2 cellular contexts compared by ENCODE assay signal in the genomic region with DNA sequence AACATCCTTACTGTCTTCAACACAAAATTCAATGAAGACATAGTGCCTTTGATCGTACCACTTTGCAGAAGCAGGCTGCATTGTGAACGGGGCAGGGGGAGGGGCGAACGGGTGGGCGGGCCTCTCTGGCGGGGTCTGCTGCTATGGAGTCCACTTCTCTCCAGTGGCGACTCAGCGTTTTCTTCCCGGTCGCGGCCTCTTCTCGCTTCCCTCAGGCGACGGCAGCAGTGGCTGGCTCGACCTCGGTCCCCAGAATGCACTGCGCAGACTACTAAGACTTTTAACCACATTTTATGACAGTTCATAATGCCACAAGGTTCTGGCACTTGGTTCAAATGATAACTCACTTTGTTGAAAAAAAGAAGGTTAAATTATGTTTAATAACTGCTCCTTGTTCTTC.
TF ChIP-seq lines count a peak whose summit lies in the region.

No MANE protein-coding gene starts in this region.

TF ChIP-seq in GM23338, 12 proteins besides CTCF, POLR2A, EP300 and RAD21:
- TF ChIP-seq CREB1 (CRISPR knock-in tag; IDR thresholded peaks at IDR 0.05; ENCODE audit: low read depth) (no peak), NANOG (IDR thresholded peaks at IDR 0.05; ENCODE audit: borderline replicate concordance) (no peak), POLR2AphosphoS5 (IDR thresholded peaks at IDR 0.05; ENCODE audit: low read depth) (no peak)
- TF ChIP-seq, protein P1, sequence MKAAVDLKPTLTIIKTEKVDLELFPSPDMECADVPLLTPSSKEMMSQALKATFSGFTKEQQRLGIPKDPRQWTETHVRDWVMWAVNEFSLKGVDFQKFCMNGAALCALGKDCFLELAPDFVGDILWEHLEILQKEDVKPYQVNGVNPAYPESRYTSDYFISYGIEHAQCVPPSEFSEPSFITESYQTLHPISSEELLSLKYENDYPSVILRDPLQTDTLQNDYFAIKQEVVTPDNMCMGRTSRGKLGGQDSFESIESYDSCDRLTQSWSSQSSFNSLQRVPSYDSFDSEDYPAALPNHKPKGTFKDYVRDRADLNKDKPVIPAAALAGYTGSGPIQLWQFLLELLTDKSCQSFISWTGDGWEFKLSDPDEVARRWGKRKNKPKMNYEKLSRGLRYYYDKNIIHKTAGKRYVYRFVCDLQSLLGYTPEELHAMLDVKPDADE (IDR thresholded peaks at IDR 0.05) = no peak
TF ChIP-seq in GM23338: peak in this region for 0.

TF ChIP-seq in K562, 482 proteins besides CTCF, POLR2A, EP300 and RAD21 (continues in another document):
- TF ChIP-seq ZNF324 (CRISPR knock-in tag; IDR thresholded peaks at IDR 0.05) = peak; percentile 70; the same call in 1 of the 2 replicates
- no peak for TF ChIP-seq BRF1 (IDR thresholded peaks at IDR 0.05; ENCODE audit: borderline replicate concordance, extremely low read depth, insufficient read length)
- TF ChIP-seq, protein P2, sequence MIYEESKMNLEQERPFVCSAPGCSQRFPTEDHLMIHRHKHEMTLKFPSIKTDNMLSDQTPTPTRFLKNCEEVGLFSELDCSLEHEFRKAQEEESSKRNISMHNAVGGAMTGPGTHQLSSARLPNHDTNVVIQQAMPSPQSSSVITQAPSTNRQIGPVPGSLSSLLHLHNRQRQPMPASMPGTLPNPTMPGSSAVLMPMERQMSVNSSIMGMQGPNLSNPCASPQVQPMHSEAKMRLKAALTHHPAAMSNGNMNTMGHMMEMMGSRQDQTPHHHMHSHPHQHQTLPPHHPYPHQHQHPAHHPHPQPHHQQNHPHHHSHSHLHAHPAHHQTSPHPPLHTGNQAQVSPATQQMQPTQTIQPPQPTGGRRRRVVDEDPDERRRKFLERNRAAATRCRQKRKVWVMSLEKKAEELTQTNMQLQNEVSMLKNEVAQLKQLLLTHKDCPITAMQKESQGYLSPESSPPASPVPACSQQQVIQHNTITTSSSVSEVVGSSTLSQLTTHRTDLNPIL (CRISPR knock-in tag; IDR thresholded peaks at IDR 0.05) = no peak
- TF ChIP-seq, protein P3, sequence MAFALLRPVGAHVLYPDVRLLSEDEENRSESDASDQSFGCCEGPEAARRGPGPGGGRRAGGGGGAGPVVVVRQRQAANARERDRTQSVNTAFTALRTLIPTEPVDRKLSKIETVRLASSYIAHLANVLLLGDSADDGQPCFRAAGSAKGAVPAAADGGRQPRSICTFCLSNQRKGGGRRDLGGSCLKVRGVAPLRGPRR (CRISPR knock-in tag; IDR thresholded peaks at IDR 0.05) = no peak
- peak; percentile 13; the same call in 1 of the 2 replicates for TF ChIP-seq RFX1 (IDR thresholded peaks at IDR 0.05)
- TF ChIP-seq HNRNPK (IDR thresholded peaks at IDR 0.05; ENCODE audit: low read depth, low read length, poor library complexity, severe bottlenecking) = no peak
- TF ChIP-seq SAFB (IDR thresholded peaks at IDR 0.05; ENCODE audit: borderline replicate concordance, low read depth, low read length) = no peak
- TF ChIP-seq ZNF695 (CRISPR knock-in tag; IDR thresholded peaks at IDR 0.05) = no peak
- TF ChIP-seq, protein P4, sequence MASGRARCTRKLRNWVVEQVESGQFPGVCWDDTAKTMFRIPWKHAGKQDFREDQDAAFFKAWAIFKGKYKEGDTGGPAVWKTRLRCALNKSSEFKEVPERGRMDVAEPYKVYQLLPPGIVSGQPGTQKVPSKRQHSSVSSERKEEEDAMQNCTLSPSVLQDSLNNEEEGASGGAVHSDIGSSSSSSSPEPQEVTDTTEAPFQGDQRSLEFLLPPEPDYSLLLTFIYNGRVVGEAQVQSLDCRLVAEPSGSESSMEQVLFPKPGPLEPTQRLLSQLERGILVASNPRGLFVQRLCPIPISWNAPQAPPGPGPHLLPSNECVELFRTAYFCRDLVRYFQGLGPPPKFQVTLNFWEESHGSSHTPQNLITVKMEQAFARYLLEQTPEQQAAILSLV (tag; IDR thresholded peaks at IDR 0.05) = no peak
- TF ChIP-seq HDAC6 (IDR thresholded peaks at IDR 0.05; ENCODE audit: low read depth, low read length) = no peak
- TF ChIP-seq SREBF2 (CRISPR knock-in tag; IDR thresholded peaks at IDR 0.05) = no peak
- TF ChIP-seq, protein P5, sequence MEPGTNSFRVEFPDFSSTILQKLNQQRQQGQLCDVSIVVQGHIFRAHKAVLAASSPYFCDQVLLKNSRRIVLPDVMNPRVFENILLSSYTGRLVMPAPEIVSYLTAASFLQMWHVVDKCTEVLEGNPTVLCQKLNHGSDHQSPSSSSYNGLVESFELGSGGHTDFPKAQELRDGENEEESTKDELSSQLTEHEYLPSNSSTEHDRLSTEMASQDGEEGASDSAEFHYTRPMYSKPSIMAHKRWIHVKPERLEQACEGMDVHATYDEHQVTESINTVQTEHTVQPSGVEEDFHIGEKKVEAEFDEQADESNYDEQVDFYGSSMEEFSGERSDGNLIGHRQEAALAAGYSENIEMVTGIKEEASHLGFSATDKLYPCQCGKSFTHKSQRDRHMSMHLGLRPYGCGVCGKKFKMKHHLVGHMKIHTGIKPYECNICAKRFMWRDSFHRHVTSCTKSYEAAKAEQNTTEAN (CRISPR knock-in tag; IDR thresholded peaks at IDR 0.05) = no peak
- no peak for TF ChIP-seq SIN3A (IDR thresholded peaks at IDR 0.05; ENCODE audit: borderline replicate concordance in 2 of 2, control insufficient read depth in 1 of 2, low read depth in 2 of 2, low read length in 2 of 2)
- TF ChIP-seq MAFK (IDR thresholded peaks at IDR 0.05; ENCODE audit: low read length) = 0 out of 2 replicates have a peak, but pooled peaks have one; percentile 15
- TF ChIP-seq, protein P6, sequence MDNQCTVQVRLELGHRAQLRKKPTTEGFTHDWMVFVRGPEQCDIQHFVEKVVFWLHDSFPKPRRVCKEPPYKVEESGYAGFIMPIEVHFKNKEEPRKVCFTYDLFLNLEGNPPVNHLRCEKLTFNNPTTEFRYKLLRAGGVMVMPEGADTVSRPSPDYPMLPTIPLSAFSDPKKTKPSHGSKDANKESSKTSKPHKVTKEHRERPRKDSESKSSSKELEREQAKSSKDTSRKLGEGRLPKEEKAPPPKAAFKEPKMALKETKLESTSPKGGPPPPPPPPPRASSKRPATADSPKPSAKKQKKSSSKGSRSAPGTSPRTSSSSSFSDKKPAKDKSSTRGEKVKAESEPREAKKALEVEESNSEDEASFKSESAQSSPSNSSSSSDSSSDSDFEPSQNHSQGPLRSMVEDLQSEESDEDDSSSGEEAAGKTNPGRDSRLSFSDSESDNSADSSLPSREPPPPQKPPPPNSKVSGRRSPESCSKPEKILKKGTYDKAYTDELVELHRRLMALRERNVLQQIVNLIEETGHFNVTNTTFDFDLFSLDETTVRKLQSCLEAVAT (IDR thresholded peaks at IDR 0.05) = no peak
- no peak for TF ChIP-seq CBFB (CRISPR knock-in tag; IDR thresholded peaks at IDR 0.05)
- no peak for TF ChIP-seq HMG20B (CRISPR knock-in tag; IDR thresholded peaks at IDR 0.05)
- no peak for TF ChIP-seq MTA3 (IDR thresholded peaks at IDR 0.05; ENCODE audit: borderline replicate concordance)
- TF ChIP-seq, protein P7, sequence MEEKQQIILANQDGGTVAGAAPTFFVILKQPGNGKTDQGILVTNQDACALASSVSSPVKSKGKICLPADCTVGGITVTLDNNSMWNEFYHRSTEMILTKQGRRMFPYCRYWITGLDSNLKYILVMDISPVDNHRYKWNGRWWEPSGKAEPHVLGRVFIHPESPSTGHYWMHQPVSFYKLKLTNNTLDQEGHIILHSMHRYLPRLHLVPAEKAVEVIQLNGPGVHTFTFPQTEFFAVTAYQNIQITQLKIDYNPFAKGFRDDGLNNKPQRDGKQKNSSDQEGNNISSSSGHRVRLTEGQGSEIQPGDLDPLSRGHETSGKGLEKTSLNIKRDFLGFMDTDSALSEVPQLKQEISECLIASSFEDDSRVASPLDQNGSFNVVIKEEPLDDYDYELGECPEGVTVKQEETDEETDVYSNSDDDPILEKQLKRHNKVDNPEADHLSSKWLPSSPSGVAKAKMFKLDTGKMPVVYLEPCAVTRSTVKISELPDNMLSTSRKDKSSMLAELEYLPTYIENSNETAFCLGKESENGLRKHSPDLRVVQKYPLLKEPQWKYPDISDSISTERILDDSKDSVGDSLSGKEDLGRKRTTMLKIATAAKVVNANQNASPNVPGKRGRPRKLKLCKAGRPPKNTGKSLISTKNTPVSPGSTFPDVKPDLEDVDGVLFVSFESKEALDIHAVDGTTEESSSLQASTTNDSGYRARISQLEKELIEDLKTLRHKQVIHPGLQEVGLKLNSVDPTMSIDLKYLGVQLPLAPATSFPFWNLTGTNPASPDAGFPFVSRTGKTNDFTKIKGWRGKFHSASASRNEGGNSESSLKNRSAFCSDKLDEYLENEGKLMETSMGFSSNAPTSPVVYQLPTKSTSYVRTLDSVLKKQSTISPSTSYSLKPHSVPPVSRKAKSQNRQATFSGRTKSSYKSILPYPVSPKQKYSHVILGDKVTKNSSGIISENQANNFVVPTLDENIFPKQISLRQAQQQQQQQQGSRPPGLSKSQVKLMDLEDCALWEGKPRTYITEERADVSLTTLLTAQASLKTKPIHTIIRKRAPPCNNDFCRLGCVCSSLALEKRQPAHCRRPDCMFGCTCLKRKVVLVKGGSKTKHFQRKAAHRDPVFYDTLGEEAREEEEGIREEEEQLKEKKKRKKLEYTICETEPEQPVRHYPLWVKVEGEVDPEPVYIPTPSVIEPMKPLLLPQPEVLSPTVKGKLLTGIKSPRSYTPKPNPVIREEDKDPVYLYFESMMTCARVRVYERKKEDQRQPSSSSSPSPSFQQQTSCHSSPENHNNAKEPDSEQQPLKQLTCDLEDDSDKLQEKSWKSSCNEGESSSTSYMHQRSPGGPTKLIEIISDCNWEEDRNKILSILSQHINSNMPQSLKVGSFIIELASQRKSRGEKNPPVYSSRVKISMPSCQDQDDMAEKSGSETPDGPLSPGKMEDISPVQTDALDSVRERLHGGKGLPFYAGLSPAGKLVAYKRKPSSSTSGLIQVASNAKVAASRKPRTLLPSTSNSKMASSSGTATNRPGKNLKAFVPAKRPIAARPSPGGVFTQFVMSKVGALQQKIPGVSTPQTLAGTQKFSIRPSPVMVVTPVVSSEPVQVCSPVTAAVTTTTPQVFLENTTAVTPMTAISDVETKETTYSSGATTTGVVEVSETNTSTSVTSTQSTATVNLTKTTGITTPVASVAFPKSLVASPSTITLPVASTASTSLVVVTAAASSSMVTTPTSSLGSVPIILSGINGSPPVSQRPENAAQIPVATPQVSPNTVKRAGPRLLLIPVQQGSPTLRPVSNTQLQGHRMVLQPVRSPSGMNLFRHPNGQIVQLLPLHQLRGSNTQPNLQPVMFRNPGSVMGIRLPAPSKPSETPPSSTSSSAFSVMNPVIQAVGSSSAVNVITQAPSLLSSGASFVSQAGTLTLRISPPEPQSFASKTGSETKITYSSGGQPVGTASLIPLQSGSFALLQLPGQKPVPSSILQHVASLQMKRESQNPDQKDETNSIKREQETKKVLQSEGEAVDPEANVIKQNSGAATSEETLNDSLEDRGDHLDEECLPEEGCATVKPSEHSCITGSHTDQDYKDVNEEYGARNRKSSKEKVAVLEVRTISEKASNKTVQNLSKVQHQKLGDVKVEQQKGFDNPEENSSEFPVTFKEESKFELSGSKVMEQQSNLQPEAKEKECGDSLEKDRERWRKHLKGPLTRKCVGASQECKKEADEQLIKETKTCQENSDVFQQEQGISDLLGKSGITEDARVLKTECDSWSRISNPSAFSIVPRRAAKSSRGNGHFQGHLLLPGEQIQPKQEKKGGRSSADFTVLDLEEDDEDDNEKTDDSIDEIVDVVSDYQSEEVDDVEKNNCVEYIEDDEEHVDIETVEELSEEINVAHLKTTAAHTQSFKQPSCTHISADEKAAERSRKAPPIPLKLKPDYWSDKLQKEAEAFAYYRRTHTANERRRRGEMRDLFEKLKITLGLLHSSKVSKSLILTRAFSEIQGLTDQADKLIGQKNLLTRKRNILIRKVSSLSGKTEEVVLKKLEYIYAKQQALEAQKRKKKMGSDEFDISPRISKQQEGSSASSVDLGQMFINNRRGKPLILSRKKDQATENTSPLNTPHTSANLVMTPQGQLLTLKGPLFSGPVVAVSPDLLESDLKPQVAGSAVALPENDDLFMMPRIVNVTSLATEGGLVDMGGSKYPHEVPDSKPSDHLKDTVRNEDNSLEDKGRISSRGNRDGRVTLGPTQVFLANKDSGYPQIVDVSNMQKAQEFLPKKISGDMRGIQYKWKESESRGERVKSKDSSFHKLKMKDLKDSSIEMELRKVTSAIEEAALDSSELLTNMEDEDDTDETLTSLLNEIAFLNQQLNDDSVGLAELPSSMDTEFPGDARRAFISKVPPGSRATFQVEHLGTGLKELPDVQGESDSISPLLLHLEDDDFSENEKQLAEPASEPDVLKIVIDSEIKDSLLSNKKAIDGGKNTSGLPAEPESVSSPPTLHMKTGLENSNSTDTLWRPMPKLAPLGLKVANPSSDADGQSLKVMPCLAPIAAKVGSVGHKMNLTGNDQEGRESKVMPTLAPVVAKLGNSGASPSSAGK (IDR thresholded peaks at IDR 0.05) = peak; percentile 18; the same call in 1 of the 2 replicates
- TF ChIP-seq MAZ (CRISPR knock-in tag; conservative IDR thresholded peaks at IDR 0.05 in 1 of 2, IDR thresholded peaks at IDR 0.05 in 1 of 2) = no peak
- peak; percentile 59 for TF ChIP-seq CREM (IDR thresholded peaks at IDR 0.05; ENCODE audit: low read depth)
- TF ChIP-seq STAG1 (CRISPR knock-in tag; IDR thresholded peaks at IDR 0.05; ENCODE audit: borderline replicate concordance) = no peak
- TF ChIP-seq HOXB6 (CRISPR knock-in tag; IDR thresholded peaks at IDR 0.05; ENCODE audit: borderline replicate concordance) = no peak
- TF ChIP-seq TSC22D4 (tag; IDR thresholded peaks at IDR 0.05) = no peak
- TF ChIP-seq, protein P8, sequence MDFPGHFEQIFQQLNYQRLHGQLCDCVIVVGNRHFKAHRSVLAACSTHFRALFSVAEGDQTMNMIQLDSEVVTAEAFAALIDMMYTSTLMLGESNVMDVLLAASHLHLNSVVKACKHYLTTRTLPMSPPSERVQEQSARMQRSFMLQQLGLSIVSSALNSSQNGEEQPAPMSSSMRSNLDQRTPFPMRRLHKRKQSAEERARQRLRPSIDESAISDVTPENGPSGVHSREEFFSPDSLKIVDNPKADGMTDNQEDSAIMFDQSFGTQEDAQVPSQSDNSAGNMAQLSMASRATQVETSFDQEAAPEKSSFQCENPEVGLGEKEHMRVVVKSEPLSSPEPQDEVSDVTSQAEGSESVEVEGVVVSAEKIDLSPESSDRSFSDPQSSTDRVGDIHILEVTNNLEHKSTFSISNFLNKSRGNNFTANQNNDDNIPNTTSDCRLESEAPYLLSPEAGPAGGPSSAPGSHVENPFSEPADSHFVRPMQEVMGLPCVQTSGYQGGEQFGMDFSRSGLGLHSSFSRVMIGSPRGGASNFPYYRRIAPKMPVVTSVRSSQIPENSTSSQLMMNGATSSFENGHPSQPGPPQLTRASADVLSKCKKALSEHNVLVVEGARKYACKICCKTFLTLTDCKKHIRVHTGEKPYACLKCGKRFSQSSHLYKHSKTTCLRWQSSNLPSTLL (IDR thresholded peaks at IDR 0.05) = no peak
